In the genomic region with DNA sequence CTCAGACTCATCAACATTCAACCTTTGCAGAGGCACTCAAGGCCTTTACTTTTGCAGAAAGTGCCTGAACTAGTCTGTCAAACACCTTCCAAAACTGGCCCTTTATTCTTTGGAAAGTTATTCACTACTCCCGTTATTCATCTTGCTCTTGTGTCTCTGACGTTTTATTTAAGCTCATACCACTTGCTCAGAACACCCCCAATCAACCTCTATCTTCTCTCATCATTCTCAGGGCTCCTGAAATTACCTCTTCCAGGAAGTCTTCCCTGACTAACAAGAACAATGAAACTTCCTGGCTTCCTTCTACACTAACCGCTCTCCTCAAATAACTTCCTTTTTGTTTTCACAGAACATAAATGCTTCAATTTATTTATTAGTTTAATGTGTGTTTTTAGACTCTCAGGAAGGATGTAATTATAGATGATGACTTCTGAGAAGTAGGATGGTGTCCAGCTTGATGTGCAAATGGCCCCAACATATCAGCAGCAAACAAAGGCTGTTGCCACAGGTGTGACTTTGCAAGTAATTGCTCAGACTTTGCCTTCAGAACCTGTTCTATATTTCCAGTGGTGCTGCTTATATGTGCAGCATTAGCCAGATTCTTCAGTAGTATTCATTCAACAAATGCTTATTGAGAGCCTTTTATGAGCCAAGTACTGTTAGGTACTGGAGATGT, we compare ENCODE assay signal across 22 cellular contexts. TPM values are rescaled to one million over a fixed set of nuclear protein-coding genes. Genes with fewer than 3 reads are reported as not detected.
DNase-seq lines count a peak whose midpoint lies in the region; ATAC-seq, FAIRE-seq and TF ChIP-seq lines count a peak whose summit lies in the region.
"Had no signal": no experiment of that assay in that cellular context is flagged by ENCODE, and none has a peak within 500 bp of the region (broad histone marks: within the 10 kb centered on the region; RNA-seq: fewer than 3 reads in every experiment).

No MANE protein-coding gene starts in this region.

- peak; percentile 15 for DNase-seq in NOMO-1 treated with DMSO at 0.1 percent for 48 hours (lab: John Stamatoyannopoulos, UW; ENCODE audit: unreplicated experiment)
- no peak for DNase-seq in NOMO-1 treated with dmso at 0.1 percent for 144 hours (lab: John Stamatoyannopoulos, UW; ENCODE audit: unreplicated experiment)
- peak in 1 of 3 donors; percentile 55 for DNase-seq in CD4-positive, CD25-positive, alpha-beta regulatory T cell
- peak; percentile 26 for DNase-seq in PC-3
- no peak for DNase-seq in astrocyte (ENCODE audit: low read depth)
- no peak for DNase-seq in upper lobe of left lung
- DNase-seq: activated CD4-positive, CD25-positive, alpha-beta regulatory T cell; CD8-positive, alpha-beta T cell; cerebellar nuclear complex; endodermal cell; KG1; left lung; midbrain; NCI-H2081 treated with DMSO at 0.1 percent for 48 hours; NCI-H524; SJCRH30; stimulated activated CD4-positive, alpha-beta T cell treated with anti-CD3 and anti-CD28 coated beads, Interleukin-12 subunit alpha, Interleukin-12 subunit beta, amount 100 ng/mL, for 4 hours had no signal

- H3K4me3 ChIP-seq in CD4-positive, CD25-positive, alpha-beta regulatory T cell (ENCODE audit: low read depth, low read length): no peak overlapping the region
- H3K4me3 ChIP-seq in PC-3 (ENCODE audit: low read length): no peak overlapping the region
- no peak overlapping the region for H3K4me3 ChIP-seq in astrocyte (ENCODE audit: insufficient read depth, low read depth, low read length)
- H3K4me3 ChIP-seq in upper lobe of left lung: no peak overlapping the region
- H3K4me3 ChIP-seq: HAP-1, left lung, neural progenitor cell, SJCRH30 had no signal

- WGBS in upper lobe of left lung, 2 donors: 44 to 49% methylated on average over 3 of the region's 3 CpGs

- H3F3A ChIP-seq in PC-3 (ENCODE audit: low read length, unreplicated experiment): peaks cover 5% of the 10 kb centered on the region

- no peak for TF ChIP-seq CTCF in PC-3 (conservative IDR thresholded peaks at IDR 0.05; ENCODE audit: low read depth, low read length)
- no peak for TF ChIP-seq CTCF in astrocyte (IDR thresholded peaks at IDR 0.05; ENCODE audit: insufficient read depth, low read depth, low read length)
- TF ChIP-seq CTCF in upper lobe of left lung (IDR thresholded peaks at IDR 0.05): no peak

- ATAC-seq in CD4-positive, CD25-positive, alpha-beta regulatory T cell (ENCODE audit: low read depth in 2 of 2): no peak
- ATAC-seq in PC-3: peak; percentile 14
- ATAC-seq in HG02678 (IDR thresholded peaks at IDR 0.05; ENCODE audit: unreplicated experiment): no peak
- no peak for ATAC-seq in HG02759 (IDR thresholded peaks at IDR 0.05; ENCODE audit: unreplicated experiment)
- no peak for ATAC-seq in upper lobe of left lung (ENCODE audit: low FRiP score in 2 of 2)
- ATAC-seq: CD8-positive, alpha-beta T cell had no signal

- no TSS peak for BruUV-seq in PC-3 (replicated peaks; lab: Mats Ljungman, UMichigan)

- intact Hi-C loops in PC-3 (cut with micrococcal nuclease): loop anchor here (5.0 kb wide), 1 partner anchor 115 kb away; the partner anchor contains the start of gene ATF3

- H3K4me2 ChIP-seq in PC-3 (ENCODE audit: low read length) (peak overlapping the region; percentile 76), astrocyte (ENCODE audit: low read length) (peak overlapping the region; percentile 65)
- H3K4me2 ChIP-seq: neural progenitor cell had no signal

- H3K9me3 Mint-ChIP-seq in CD4-positive, CD25-positive, alpha-beta regulatory T cell: peaks cover 0 to 6% (median 0%) of the 10 kb centered on the region in 7 donors
- H3K9me3 Mint-ChIP-seq in astrocyte (ENCODE audit: unreplicated experiment): peaks cover 5% of the 10 kb centered on the region
- H3K9me3 Mint-ChIP-seq: CD8-positive, alpha-beta T cell had no signal

- H2AFZ ChIP-seq in PC-3 (ENCODE audit: low read length) (no peak overlapping the region), astrocyte (ENCODE audit: low read depth, low read length) (no peak overlapping the region)
- H2AFZ ChIP-seq: neural progenitor cell had no signal

- no peaks in the 10 kb centered on the region for H3K9me3 ChIP-seq in CD4-positive, CD25-positive, alpha-beta regulatory T cell (ENCODE audit: control insufficient read depth in 2 of 2, low read length in 2 of 2)
- H3K9me3 ChIP-seq in PC-3 (ENCODE audit: low read length) (no peaks in the 10 kb centered on the region), astrocyte (ENCODE audit: insufficient read depth, low read depth, low read length) (no peaks in the 10 kb centered on the region), upper lobe of left lung (no peaks in the 10 kb centered on the region)
- H3K9me3 ChIP-seq: left lung had no signal

- peak overlapping the region in 2 of 3 donors; percentile 17 to 39 for H3K27ac Mint-ChIP-seq in CD4-positive, CD25-positive, alpha-beta regulatory T cell
- H3K27ac Mint-ChIP-seq in astrocyte (ENCODE audit: unreplicated experiment): no peak overlapping the region
- H3K27ac Mint-ChIP-seq: CD8-positive, alpha-beta T cell; endodermal cell; neural progenitor cell had no signal

- peaks cover 16% of the 10 kb centered on the region for H3K36me3 Mint-ChIP-seq in CD4-positive, CD25-positive, alpha-beta regulatory T cell
- H3K36me3 Mint-ChIP-seq in astrocyte (ENCODE audit: low read depth, unreplicated experiment): peaks cover 9% of the 10 kb centered on the region

- H3K36me3 ChIP-seq in CD4-positive, CD25-positive, alpha-beta regulatory T cell (ENCODE audit: control insufficient read depth, insufficient read depth, low read length): no peaks in the 10 kb centered on the region
- H3K36me3 ChIP-seq in PC-3 (ENCODE audit: low read depth, low read length) (no peaks in the 10 kb centered on the region), astrocyte (ENCODE audit: insufficient read depth, low read length) (no peaks in the 10 kb centered on the region), upper lobe of left lung (no peaks in the 10 kb centered on the region)
- H3K36me3 ChIP-seq: HAP-1, left lung, neural progenitor cell, SJCRH30 had no signal

- peaks cover 13 to 20% (median 17%) of the 10 kb centered on the region in 4 donors for H3K4me1 Mint-ChIP-seq in CD4-positive, CD25-positive, alpha-beta regulatory T cell
- H3K4me1 Mint-ChIP-seq in astrocyte (ENCODE audit: low read depth, unreplicated experiment): peaks cover 19% of the 10 kb centered on the region

- H3K9me2 ChIP-seq in PC-3 (replicated peaks; ENCODE audit: low read length): no peaks in the 10 kb centered on the region

- POLR2A ChIA-PET in PC-3 (lab: Charles Lee; ENCODE audit: unreplicated experiment): interaction anchor here (0.7 kb wide), 1 partner anchor 687 kb away, joined by 5 read pairs; the partner anchor contains the start of genes DTL and INTS7

- H4K20me1 ChIP-seq in PC-3 (ENCODE audit: low read length) (no peaks in the 10 kb centered on the region), astrocyte (ENCODE audit: insufficient read depth, low read length) (no peaks in the 10 kb centered on the region)

- H3K4me1 ChIP-seq in CD4-positive, CD25-positive, alpha-beta regulatory T cell (ENCODE audit: control insufficient read depth, insufficient read depth, low read length, poor library complexity, severe bottlenecking): peaks cover 13% of the 10 kb centered on the region
- H3K4me1 ChIP-seq in PC-3 (ENCODE audit: insufficient read depth, low read length) (peaks cover 17% of the 10 kb centered on the region), astrocyte (ENCODE audit: insufficient read depth, low read length) (peaks cover 11% of the 10 kb centered on the region), upper lobe of left lung (peaks cover 0 to 9% (median 0%) of the 10 kb centered on the region in 4 donors)
- H3K4me1 ChIP-seq: HAP-1, neural progenitor cell had no signal

- TF ChIP-seq POLR2A in upper lobe of left lung (IDR thresholded peaks at IDR 0.05): no peak

- no peak for FAIRE-seq in astrocyte (lab: Jason Lieb, UNC)
- FAIRE-seq: A204.1 had no signal

- H3K27ac ChIP-seq in CD4-positive, CD25-positive, alpha-beta regulatory T cell (ENCODE audit: insufficient read depth, low read length, poor library complexity, severe bottlenecking): no peak overlapping the region
- H3K27ac ChIP-seq in PC-3 (ENCODE audit: low read length) (peak overlapping the region; percentile 68), astrocyte (ENCODE audit: low read depth, low read length) (no peak overlapping the region), upper lobe of left lung (no peak overlapping the region)
- H3K27ac ChIP-seq: left lung, neural progenitor cell, SJCRH30 had no signal

- no peak overlapping the region for H3K9ac ChIP-seq in PC-3 (ENCODE audit: low read length)
- no peak overlapping the region for H3K9ac ChIP-seq in astrocyte (ENCODE audit: low read length)
- H3K9ac ChIP-seq: neural progenitor cell had no signal

- CTCF ChIA-PET in PC-3 (lab: Charles Lee): no interaction called here

- peaks cover 5% of the 10 kb centered on the region for H3K27me3 ChIP-seq in CD4-positive, CD25-positive, alpha-beta regulatory T cell (ENCODE audit: control insufficient read depth, insufficient read depth, low read length)
- H3K27me3 ChIP-seq in PC-3 (ENCODE audit: low read length) (no peaks in the 10 kb centered on the region), astrocyte (ENCODE audit: insufficient read depth, low read length) (no peaks in the 10 kb centered on the region), upper lobe of left lung (no peaks in the 10 kb centered on the region)
- H3K27me3 ChIP-seq: neural progenitor cell, SJCRH30 had no signal

- H3K79me2 ChIP-seq in PC-3 (ENCODE audit: low read length): no peaks in the 10 kb centered on the region
- no peaks in the 10 kb centered on the region for H3K79me2 ChIP-seq in astrocyte (ENCODE audit: insufficient read depth, low read length)

- peaks cover 12% of the 10 kb centered on the region for H3K27me3 Mint-ChIP-seq in CD4-positive, CD25-positive, alpha-beta regulatory T cell
- no peaks in the 10 kb centered on the region for H3K27me3 Mint-ChIP-seq in astrocyte (ENCODE audit: low read depth, unreplicated experiment)

- H3K4me3 Mint-ChIP-seq in CD4-positive, CD25-positive, alpha-beta regulatory T cell: peak overlapping the region in 1 of 4 donors; percentile 43
- no peak overlapping the region for H3K4me3 Mint-ChIP-seq in astrocyte (ENCODE audit: unreplicated experiment)
- H3K4me3 Mint-ChIP-seq: CD8-positive, alpha-beta T cell; endodermal cell; neural progenitor cell had no signal

- TF ChIP-seq EP300 in upper lobe of left lung (IDR thresholded peaks at IDR 0.05): no peak

RNA-seq across cellular contexts. Expression of gene BATF3, which starts 22.8 kb away (rescaled TPM):
- total RNA-seq in CD4-positive, CD25-positive, alpha-beta regulatory T cell: 2.6 TPM
- 1 to 10 TPM; 1.6 to 4.4 (median 2.9) TPM for polyA plus RNA-seq in CD4-positive, CD25-positive, alpha-beta regulatory T cell
- total RNA-seq in PC-3 (2014; rRNA removed) (4.3 and 5.5 TPM in 2 replicates), astrocyte (1.9 and 2.5 TPM in 2 replicates), upper lobe of left lung (10 to 100 TPM in 2 of 6 donors, 1 to 10 TPM in 4; 2.6 to 14.1 (median 9.4) TPM)
- total RNA-seq: CD8-positive, alpha-beta T cell had no signal

Comparison
In these comparisons a context has a peak if more than half of its experiments do, and no peak if none do; other contexts are left out.
1. DNase-seq: peak in NOMO-1 treated with DMSO at 0.1 percent for 48 hours (single experiment) and PC-3 (single experiment); none in NOMO-1 treated with dmso at 0.1 percent for 144 hours (single experiment), astrocyte (single experiment) and upper lobe of left lung (0 of 2).